8 cellular contexts compared by ENCODE assay signal in the genomic region with DNA sequence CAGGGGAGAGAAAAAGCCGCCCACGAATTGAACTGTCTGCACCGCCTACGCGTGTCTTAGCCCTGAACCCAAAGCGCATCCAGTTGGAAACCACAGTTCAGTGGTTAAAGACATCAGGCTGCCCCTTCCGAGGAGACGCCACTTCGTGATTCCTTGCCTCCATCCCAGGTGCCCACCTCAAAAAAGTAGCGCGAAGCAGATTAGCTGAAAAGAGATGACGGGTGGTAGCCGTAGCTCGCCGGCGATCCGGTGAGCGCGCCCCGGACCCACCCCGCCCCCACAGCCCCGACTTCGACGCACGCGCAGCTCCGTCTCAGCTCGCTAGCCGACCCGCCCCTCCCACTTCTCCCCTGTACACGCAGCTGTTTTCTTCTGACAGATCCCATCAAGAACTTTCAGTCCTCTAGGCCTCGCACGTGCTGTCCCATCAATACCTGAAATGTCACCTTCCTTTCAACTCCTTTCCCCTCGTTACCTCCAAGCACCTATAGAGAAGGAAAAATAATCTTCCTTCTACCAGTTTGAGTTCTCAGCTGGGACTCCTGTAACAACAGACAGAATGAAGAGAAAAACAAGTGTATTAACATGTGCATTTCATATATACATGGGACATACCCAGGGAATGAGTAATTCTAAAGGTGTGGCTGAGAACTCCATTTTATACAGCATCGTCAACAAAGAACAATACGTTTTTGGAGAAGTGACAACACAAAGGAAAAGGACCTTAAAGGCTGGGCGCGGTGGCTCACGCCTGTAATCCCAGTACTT. TPM values are rescaled to one million over a fixed set of nuclear protein-coding genes. Genes with fewer than 3 reads are reported as not detected.
DNase-seq lines count a peak whose midpoint lies in the region; ATAC-seq and TF ChIP-seq lines count a peak whose summit lies in the region.

No MANE protein-coding gene starts in this region.

- H3K4me3 ChIP-seq in ACC112 (ENCODE audit: low read depth, low read length) = peak overlapping the region; percentile 81
- H3K4me3 ChIP-seq in coronary artery = peak overlapping the region; percentile 92

- ATAC-seq in GM18907 (IDR thresholded peaks at IDR 0.05; ENCODE audit: unreplicated experiment) (peak; percentile 47), HG03159 (IDR thresholded peaks at IDR 0.05; ENCODE audit: unreplicated experiment) (peak; percentile 40), left lobe of liver (peak; percentile 78)

- no peaks in the 10 kb centered on the region for H3K4me1 ChIP-seq in ACC112 (ENCODE audit: control insufficient read depth, insufficient read depth, low read length, unreplicated experiment)

- H3K27ac ChIP-seq in ACC112 (ENCODE audit: low read depth, low read length) (peak overlapping the region; percentile 69), coronary artery (peak overlapping the region; percentile 93 to 94)

- H3K36me3 ChIP-seq in ACC112 (ENCODE audit: insufficient read depth, low read length) = no peaks in the 10 kb centered on the region

- no peaks in the 10 kb centered on the region for H3K79me2 ChIP-seq in ACC112 (ENCODE audit: control insufficient read depth, insufficient read depth, low read length, unreplicated experiment)

- H2AFZ ChIP-seq in ACC112 (ENCODE audit: low read length, unreplicated experiment) = peak overlapping the region; percentile 78

- DNase-seq in NCI-H460 (ENCODE audit: extremely low read depth, low read depth) (peak; percentile 85), coronary artery (ENCODE audit: low spot score) (peak; percentile 88), left lobe of liver (ENCODE audit: low spot score) (peak; percentile 59)
- peak; percentile 83 to 87 for DNase-seq in activated CD4-positive, alpha-beta T cell treated with anti-CD3 and anti-CD28 coated beads for 4 hours
- peak; percentile 87 for DNase-seq in stimulated activated CD4-positive, alpha-beta T cell treated with anti-CD3 and anti-CD28 coated beads, Interleukin-1b, Interleukin-23, amount 100 ng/mL, for 48 hours

- no peaks in the 10 kb centered on the region for H3K27me3 ChIP-seq in ACC112 (ENCODE audit: insufficient read depth, low read length)

- TF ChIP-seq CTCF in coronary artery (IDR thresholded peaks at IDR 0.05) = no peak

RNA-seq across cellular contexts. Expression of gene OR4D9, which starts 49.5 kb away (rescaled TPM):
- total RNA-seq in NCI-H460 (2014; rRNA removed; shearing (Covaris generic)) = not detected in 2 replicates
- polyA plus RNA-seq in NCI-H460 (2014; cell fraction: nucleus; rRNA removed) = not detected in 2 replicates
- not detected for total RNA-seq in left lobe of liver

RNA-seq across cellular contexts. Expression of gene OSBP, which starts 54.7 kb away (rescaled TPM):
- total RNA-seq in NCI-H460 (2014; rRNA removed; shearing (Covaris generic)) = 21.4 and 21.7 TPM in 2 replicates
- 13.7 and 17.1 TPM in 2 replicates for polyA plus RNA-seq in NCI-H460 (2014; cell fraction: nucleus; rRNA removed)
- total RNA-seq in left lobe of liver = 57.7 TPM

RNA-seq across cellular contexts. Expression of gene OR4D11, which starts 57.5 kb away (rescaled TPM):
- total RNA-seq in NCI-H460 (2014; rRNA removed; shearing (Covaris generic)) = not detected in 2 replicates
- polyA plus RNA-seq in NCI-H460 (2014; cell fraction: nucleus; rRNA removed) = not detected in 2 replicates
- total RNA-seq in left lobe of liver = not detected

Comparison
In these comparisons a context has a peak if more than half of its experiments do, and no peak if none do; other contexts are left out.
1. Peak in every context shown above with its lines: DNase-seq, ATAC-seq, H3K4me3 ChIP-seq and H3K27ac ChIP-seq.